ENCODE assay signal across 28 cellular contexts in the genomic region with DNA sequence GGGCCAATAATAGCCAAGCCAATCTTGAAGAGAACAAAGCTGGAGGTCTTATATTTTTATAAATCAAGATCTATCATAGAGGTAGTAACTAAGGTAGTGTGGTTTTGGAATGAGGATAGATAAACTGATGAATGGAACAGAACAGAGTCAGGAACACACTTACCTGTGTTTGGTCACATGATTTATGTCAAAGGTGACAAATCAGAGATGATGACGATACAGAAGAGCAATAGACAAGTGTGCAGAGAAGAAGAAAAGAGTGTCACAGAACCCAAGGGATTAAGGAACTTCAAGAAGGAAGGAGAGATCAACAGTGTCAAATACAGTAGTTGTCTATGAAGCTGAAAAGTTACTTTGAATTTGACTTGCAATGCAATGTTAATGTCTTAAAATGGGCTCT. TPM values are rescaled to one million over a fixed set of nuclear protein-coding genes. Genes with fewer than 3 reads are reported as not detected.
"Had no signal": no experiment of that assay in that cellular context is flagged by ENCODE, and none has a peak within 500 bp of the region (broad histone marks: within the 10 kb centered on the region; RNA-seq: fewer than 3 reads in every experiment).

No MANE protein-coding gene starts in this region.

- ATAC-seq: effector memory CD8-positive, alpha-beta T cell; esophagus mucosa; foreskin keratinocyte; gastrocnemius medialis; gastroesophageal sphincter; heart left ventricle; heart right ventricle had no signal

- H3K36me3 ChIP-seq: colonic mucosa, esophagus squamous epithelium, gastrocnemius medialis, gastroesophageal sphincter, heart left ventricle, heart right ventricle had no signal

- H3K4me3 ChIP-seq: colonic mucosa, coronary artery, dorsolateral prefrontal cortex, esophagus squamous epithelium, gastrocnemius medialis, gastroesophageal sphincter, heart left ventricle, heart right ventricle had no signal

- H3K4me1 ChIP-seq: colonic mucosa, foreskin keratinocyte had no signal

- DNase-seq: colonic mucosa; cortex of kidney; dermis blood vessel endothelial cell; dorsolateral prefrontal cortex; effector CD4-positive, alpha-beta T cell; effector CD8-positive, alpha-beta T cell; effector memory CD4-positive, alpha-beta T cell; effector memory CD8-positive, alpha-beta T cell; endodermal cell; erythroblast; esophagus squamous epithelium; foreskin fibroblast; foreskin keratinocyte; foreskin melanocyte; gastrocnemius medialis; glutamatergic neuron; head of caudate nucleus; heart left ventricle; heart right ventricle had no signal

- FAIRE-seq: colon, endometrium, endothelial cell of umbilical vein, frontal cortex had no signal

- H3K9me3 ChIP-seq: colonic mucosa, esophagus squamous epithelium had no signal

- H3K27ac ChIP-seq: colonic mucosa, coronary artery, dorsolateral prefrontal cortex, epithelial cell of prostate, esophagus squamous epithelium, foreskin keratinocyte, gastrocnemius medialis, gastroesophageal sphincter, heart left ventricle had no signal

- H3K27me3 ChIP-seq: colonic mucosa, dorsolateral prefrontal cortex, esophagus squamous epithelium, foreskin keratinocyte, gastrocnemius medialis, gastroesophageal sphincter, heart left ventricle had no signal

RNA-seq across cellular contexts. Expression of gene CD34, which starts 16.1 kb away (rescaled TPM):
- total RNA-seq: epithelial cell of proximal tubule had no signal
